In the genomic region with DNA sequence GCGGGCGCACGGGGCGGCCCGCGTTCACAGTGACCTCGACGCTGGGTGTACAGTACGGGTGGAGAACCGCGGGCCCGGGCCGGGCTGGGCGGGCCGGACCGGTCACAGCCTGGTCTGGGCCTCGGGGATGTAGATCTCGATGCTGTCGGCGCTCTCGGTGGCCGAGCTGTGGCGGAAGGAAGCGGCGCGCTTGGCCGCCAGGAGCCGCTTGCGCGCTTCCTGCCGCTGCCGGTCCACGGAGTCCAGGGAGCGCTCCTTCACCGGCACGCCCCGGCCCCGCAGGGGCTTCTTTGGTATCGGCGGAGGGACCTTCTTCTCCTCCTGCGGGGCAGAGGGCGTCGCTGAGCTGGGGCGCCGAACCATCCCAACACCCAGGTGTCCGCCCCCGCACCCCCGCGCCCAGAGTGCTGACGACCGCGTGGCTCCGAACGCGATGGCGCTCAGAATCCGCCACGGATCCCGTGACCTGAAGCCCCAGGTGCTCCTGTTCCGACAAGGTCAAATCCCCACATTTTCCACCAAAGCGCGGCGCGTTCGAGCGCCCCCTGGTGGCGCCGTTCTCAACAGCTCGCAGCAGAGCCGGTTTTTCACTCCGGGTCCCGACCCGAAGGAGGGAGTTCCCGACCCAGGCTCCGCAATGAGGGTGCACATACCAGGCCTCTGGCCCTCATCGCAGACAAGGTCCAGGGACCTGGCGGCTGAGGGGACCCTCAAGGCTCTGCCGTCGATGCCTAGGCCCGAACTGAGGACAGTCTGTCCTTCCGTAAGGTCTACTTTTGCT, we compare ENCODE assay signal across 8 cellular contexts.
DNase-seq lines count a peak whose midpoint lies in the region; ATAC-seq and TF ChIP-seq lines count a peak whose summit lies in the region.

No MANE protein-coding gene starts in this region.

- peaks cover 21% of the 10 kb centered on the region for H3K4me1 ChIP-seq in effector memory CD4-positive, alpha-beta T cell (ENCODE audit: control insufficient read depth, insufficient read depth, low read length, poor library complexity, severe bottlenecking)

- no peaks in the 10 kb centered on the region for H3K9me3 ChIP-seq in effector memory CD4-positive, alpha-beta T cell (ENCODE audit: control insufficient read depth, low read length)

- H3K9me3 Mint-ChIP-seq in memory B cell = no peaks in the 10 kb centered on the region

- DNase-seq in NCI-H69 (lab: John Stamatoyannopoulos, UW) (peak; percentile 18), memory B cell (ENCODE audit: low spot score in 2 of 2) (peak; percentile 94 to 97)
- DNase-seq in activated CD8-positive, alpha-beta memory T cell treated with anti-CD3 and anti-CD28 coated beads for 24 hours = peak; percentile 99
- DNase-seq in effector memory CD4-positive, alpha-beta T cell = peak; percentile 84 to 89 (median 89)
- DNase-seq in stimulated activated CD8-positive, alpha-beta memory T cell treated with anti-CD3 and anti-CD28 coated beads, Interleukin-12 subunit alpha, Interleukin-12 subunit beta, amount 100 ng/mL, for 1 hour (ENCODE audit: low read depth) = peak; percentile 91

- peaks cover 7% of the 10 kb centered on the region for H3K4me1 Mint-ChIP-seq in memory B cell

- H3K27ac Mint-ChIP-seq in memory B cell = peak overlapping the region; percentile 68

- peak overlapping the region; percentile 77 for H3K27ac ChIP-seq in effector memory CD4-positive, alpha-beta T cell (ENCODE audit: insufficient read depth, low read length, poor library complexity, severe bottlenecking)

- peak overlapping the region; percentile 73 for H3K4me3 ChIP-seq in effector memory CD4-positive, alpha-beta T cell (ENCODE audit: insufficient read depth, low read depth, low read length, poor library complexity, severe bottlenecking)

- no peaks in the 10 kb centered on the region for H3K27me3 Mint-ChIP-seq in memory B cell

- no peaks in the 10 kb centered on the region for H3K36me3 ChIP-seq in effector memory CD4-positive, alpha-beta T cell (ENCODE audit: control insufficient read depth, insufficient read depth, low read length)

- H3K27me3 ChIP-seq in effector memory CD4-positive, alpha-beta T cell (replicated peaks; ENCODE audit: control insufficient read depth, insufficient read depth, low read length, poor library complexity, severe bottlenecking) = no peaks in the 10 kb centered on the region

- no peaks in the 10 kb centered on the region for H3K36me3 Mint-ChIP-seq in memory B cell

- peak; percentile 64 for ATAC-seq in HG02884 (IDR thresholded peaks at IDR 0.05; ENCODE audit: unreplicated experiment)
- peak; percentile 78 for ATAC-seq in memory B cell (ENCODE audit: low read depth)
- no peak for ATAC-seq in GM18517 (IDR thresholded peaks at IDR 0.05; ENCODE audit: unreplicated experiment)

- TF ChIP-seq CTCF in GM12872 (IDR thresholded peaks at IDR 0.05; ENCODE audit: insufficient read depth, low read depth, low read length) = peak; percentile 96

- H3K4me3 Mint-ChIP-seq in memory B cell = peak overlapping the region; percentile 87

Comparison
In these comparisons a context has a peak if more than half of its experiments do, and no peak if none do; other contexts are left out.
1. DNase-seq: peak in every context shown above with its lines; median percentile 99 in activated CD8-positive, alpha-beta memory T cell treated with anti-CD3 and anti-CD28 coated beads for 24 hours; 96 in memory B cell; 91 in stimulated activated CD8-positive, alpha-beta memory T cell treated with anti-CD3 and anti-CD28 coated beads, Interleukin-12 subunit alpha, Interleukin-12 subunit beta, amount 100 ng/mL, for 1 hour; 89 in effector memory CD4-positive, alpha-beta T cell; 18 in NCI-H69.